In the genomic region with DNA sequence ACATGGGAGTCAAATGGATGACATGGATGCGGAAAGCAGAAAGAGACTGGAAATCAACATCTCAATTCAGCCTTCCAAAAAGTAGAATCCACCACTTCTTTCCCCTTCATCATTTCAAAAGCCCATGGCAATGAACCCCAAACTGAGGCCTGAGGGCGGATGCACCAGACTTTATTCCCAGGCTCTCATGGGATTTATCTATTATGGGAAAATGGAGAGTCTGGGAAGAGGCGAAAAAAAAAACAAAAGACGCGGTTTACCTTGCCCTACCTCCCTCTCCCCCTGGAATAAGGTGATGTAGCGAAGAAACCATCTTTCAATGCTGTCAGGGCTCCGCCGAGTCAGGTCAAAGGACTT, we compare ENCODE assay signal across 8 cellular contexts. TPM values are rescaled to one million over a fixed set of nuclear protein-coding genes. Genes with fewer than 3 reads are reported as not detected.
DNase-seq lines count a peak whose midpoint lies in the region; ATAC-seq, FAIRE-seq and TF ChIP-seq lines count a peak whose summit lies in the region.

No MANE protein-coding gene starts in this region.

- H3K4me1 ChIP-seq in sigmoid colon: peaks cover 0 to 25% (median 19%) of the 10 kb centered on the region in 4 donors

- H3K9me3 ChIP-seq in SK-N-MC (ENCODE audit: low read depth, low read length) (no peaks in the 10 kb centered on the region), sigmoid colon (peaks cover 0 to under 1% (median 0%) of the 10 kb centered on the region in 4 donors)

- ATAC-seq in GM18519 (IDR thresholded peaks at IDR 0.05; ENCODE audit: low FRiP score, unreplicated experiment) (no peak), GM18858 (IDR thresholded peaks at IDR 0.05; ENCODE audit: unreplicated experiment) (no peak)

- H3K36me3 ChIP-seq in SK-N-MC (ENCODE audit: insufficient read depth, low read length) (no peaks in the 10 kb centered on the region), sigmoid colon (no peaks in the 10 kb centered on the region)

- H3K4me3 ChIP-seq in SK-N-MC (peak overlapping the region; percentile 92), fibroblast of villous mesenchyme (ENCODE audit: low read depth, low read length) (peak overlapping the region; percentile 85), sigmoid colon (peak overlapping the region; percentile 56 to 80 (median 70))

- peak overlapping the region; percentile 79 for H3K9ac ChIP-seq in SK-N-MC (ENCODE audit: insufficient read length)

- no peak for TF ChIP-seq EP300 in sigmoid colon (IDR thresholded peaks at IDR 0.05)

- H3K27me3 ChIP-seq in sigmoid colon: no peaks in the 10 kb centered on the region

- WGBS in sigmoid colon, 2 donors: 13 to 22% methylated on average over 8 of the region's 8 CpGs

- DNase-seq in GM19239 (ENCODE audit: insufficient read length, low spot score) (no peak), SK-N-MC (ENCODE audit: low read depth, low spot score) (no peak), fibroblast of villous mesenchyme (ENCODE audit: low read depth) (no peak), sigmoid colon (no peak), RKO (ENCODE audit: low spot score) (no peak), NCI-H1436 treated with DMSO at 0.1 percent for 48 hours (lab: John Stamatoyannopoulos, UW) (no peak)

- peak; percentile 75 for FAIRE-seq in GM19239 (lab: Jason Lieb, UNC)

- TF ChIP-seq POLR2A in sigmoid colon (IDR thresholded peaks at IDR 0.05): no peak

- TF ChIP-seq CTCF in fibroblast of villous mesenchyme (IDR thresholded peaks at IDR 0.05; ENCODE audit: insufficient read depth, low read depth, low read length) (no peak), sigmoid colon (IDR thresholded peaks at IDR 0.05) (no peak)

- no peak overlapping the region for H3K27ac ChIP-seq in SK-N-MC
- peak overlapping the region; percentile 81 to 88 (median 86) for H3K27ac ChIP-seq in sigmoid colon

- intact Hi-C loops in sigmoid colon (cut with DNase I): loop anchor here (5.0 to 10.0 kb wide), 3 partner anchors 177 to 1241 kb away; partner anchors contain the start of genes FMO4 and GORAB

RNA-seq across cellular contexts. Expression of gene KIFAP3, which starts 0.6 kb away (rescaled TPM):
- 22.5 and 38.9 TPM in 2 replicates for total RNA-seq in fibroblast of villous mesenchyme
- total RNA-seq in sigmoid colon: 10 to 100 TPM; 28.1 to 36.7 (median 33.4) TPM
- polyA plus RNA-seq in sigmoid colon: 10 to 100 TPM; 14.4 to 20.8 (median 17.2) TPM
